In the genomic region with DNA sequence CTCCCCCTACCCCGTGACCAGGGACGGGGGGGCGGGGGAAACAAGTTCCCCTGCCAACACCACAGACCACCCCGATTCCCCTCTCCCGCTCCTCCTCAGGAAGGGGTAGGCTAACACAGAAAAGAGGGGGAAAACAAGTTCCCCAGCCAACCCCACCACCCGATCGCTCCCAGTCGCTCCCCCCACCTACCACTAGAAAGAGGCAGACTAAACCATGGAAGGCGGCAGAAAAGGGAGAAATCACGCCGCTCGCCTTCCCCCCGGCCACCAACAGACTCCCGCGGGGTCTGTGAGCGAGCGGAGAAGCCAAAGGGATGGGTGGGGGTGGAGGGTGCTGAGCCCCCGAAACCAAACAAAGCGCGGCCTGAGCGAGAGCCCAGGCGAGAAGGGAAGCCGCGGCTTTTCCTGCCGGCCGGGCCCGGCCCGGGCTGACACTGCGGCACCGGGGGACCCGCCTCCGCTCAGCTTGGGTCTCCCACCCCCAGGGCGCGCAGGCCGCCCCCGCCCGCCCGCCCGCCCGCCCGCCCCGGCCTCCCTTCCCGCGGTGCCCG, we compare ENCODE assay signal across 1 cellular context.
A peak's percentile ranks its signal among the peaks of the same experiment; 100 is the strongest.
TF ChIP-seq lines count a peak whose summit lies in the region.

No MANE protein-coding gene starts in this region.

TF ChIP-seq in HepG2, 621 proteins besides CTCF, POLR2A, EP300 and RAD21 (continued from another document and continues in another):
- TF ChIP-seq, protein P1, sequence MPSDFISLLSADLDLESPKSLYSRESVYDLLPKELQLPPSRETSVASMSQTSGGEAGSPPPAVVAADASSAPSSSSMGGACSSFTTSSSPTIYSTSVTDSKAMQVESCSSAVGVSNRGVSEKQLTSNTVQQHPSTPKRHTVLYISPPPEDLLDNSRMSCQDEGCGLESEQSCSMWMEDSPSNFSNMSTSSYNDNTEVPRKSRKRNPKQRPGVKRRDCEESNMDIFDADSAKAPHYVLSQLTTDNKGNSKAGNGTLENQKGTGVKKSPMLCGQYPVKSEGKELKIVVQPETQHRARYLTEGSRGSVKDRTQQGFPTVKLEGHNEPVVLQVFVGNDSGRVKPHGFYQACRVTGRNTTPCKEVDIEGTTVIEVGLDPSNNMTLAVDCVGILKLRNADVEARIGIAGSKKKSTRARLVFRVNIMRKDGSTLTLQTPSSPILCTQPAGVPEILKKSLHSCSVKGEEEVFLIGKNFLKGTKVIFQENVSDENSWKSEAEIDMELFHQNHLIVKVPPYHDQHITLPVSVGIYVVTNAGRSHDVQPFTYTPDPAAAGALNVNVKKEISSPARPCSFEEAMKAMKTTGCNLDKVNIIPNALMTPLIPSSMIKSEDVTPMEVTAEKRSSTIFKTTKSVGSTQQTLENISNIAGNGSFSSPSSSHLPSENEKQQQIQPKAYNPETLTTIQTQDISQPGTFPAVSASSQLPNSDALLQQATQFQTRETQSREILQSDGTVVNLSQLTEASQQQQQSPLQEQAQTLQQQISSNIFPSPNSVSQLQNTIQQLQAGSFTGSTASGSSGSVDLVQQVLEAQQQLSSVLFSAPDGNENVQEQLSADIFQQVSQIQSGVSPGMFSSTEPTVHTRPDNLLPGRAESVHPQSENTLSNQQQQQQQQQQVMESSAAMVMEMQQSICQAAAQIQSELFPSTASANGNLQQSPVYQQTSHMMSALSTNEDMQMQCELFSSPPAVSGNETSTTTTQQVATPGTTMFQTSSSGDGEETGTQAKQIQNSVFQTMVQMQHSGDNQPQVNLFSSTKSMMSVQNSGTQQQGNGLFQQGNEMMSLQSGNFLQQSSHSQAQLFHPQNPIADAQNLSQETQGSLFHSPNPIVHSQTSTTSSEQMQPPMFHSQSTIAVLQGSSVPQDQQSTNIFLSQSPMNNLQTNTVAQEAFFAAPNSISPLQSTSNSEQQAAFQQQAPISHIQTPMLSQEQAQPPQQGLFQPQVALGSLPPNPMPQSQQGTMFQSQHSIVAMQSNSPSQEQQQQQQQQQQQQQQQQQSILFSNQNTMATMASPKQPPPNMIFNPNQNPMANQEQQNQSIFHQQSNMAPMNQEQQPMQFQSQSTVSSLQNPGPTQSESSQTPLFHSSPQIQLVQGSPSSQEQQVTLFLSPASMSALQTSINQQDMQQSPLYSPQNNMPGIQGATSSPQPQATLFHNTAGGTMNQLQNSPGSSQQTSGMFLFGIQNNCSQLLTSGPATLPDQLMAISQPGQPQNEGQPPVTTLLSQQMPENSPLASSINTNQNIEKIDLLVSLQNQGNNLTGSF (CRISPR knock-in tag; IDR thresholded peaks at IDR 0.05), result no peak
- TF ChIP-seq ZNF605 (CRISPR knock-in tag; IDR thresholded peaks at IDR 0.05), result 0 out of 2 replicates have a peak, but pooled peaks have one; percentile 14
- no peak for TF ChIP-seq ATM (IDR thresholded peaks at IDR 0.05; ENCODE audit: borderline replicate concordance)
- TF ChIP-seq SPEN (CRISPR knock-in tag; IDR thresholded peaks at IDR 0.05; ENCODE audit: low read depth), result 0 out of 2 replicates have a peak, but pooled peaks have one; percentile 22
- TF ChIP-seq ZFYVE20 (CRISPR knock-in tag; IDR thresholded peaks at IDR 0.05; ENCODE audit: borderline replicate concordance, low read depth), result no peak
- TF ChIP-seq FOSL1 (CRISPR knock-in tag; IDR thresholded peaks at IDR 0.05; ENCODE audit: borderline replicate concordance), result no peak
- TF ChIP-seq REXO4 (CRISPR knock-in tag; IDR thresholded peaks at IDR 0.05; ENCODE audit: borderline replicate concordance), result no peak
- TF ChIP-seq KDM5A (IDR thresholded peaks at IDR 0.05; ENCODE audit: borderline replicate concordance, low read length), result no peak
- no peak for TF ChIP-seq ZNF570 (CRISPR knock-in tag; IDR thresholded peaks at IDR 0.05; ENCODE audit: borderline replicate concordance)
- peak in 1 of 2 experiments; percentile 23; a peak in 1 of 4 replicates for TF ChIP-seq KLF16 (CRISPR knock-in tag; IDR thresholded peaks at IDR 0.05)
- no peak for TF ChIP-seq KLF12 (CRISPR knock-in tag; IDR thresholded peaks at IDR 0.05; ENCODE audit: borderline replicate concordance)
- 0 out of 2 replicates have a peak, but pooled peaks have one; percentile 36 for TF ChIP-seq KAT8 (CRISPR knock-in tag; IDR thresholded peaks at IDR 0.05)
- 0 out of 2 replicates have a peak, but pooled peaks have one; percentile 27 for TF ChIP-seq REPIN1 (CRISPR knock-in tag; IDR thresholded peaks at IDR 0.05; ENCODE audit: borderline replicate concordance, low read depth)
- TF ChIP-seq, protein P2, sequence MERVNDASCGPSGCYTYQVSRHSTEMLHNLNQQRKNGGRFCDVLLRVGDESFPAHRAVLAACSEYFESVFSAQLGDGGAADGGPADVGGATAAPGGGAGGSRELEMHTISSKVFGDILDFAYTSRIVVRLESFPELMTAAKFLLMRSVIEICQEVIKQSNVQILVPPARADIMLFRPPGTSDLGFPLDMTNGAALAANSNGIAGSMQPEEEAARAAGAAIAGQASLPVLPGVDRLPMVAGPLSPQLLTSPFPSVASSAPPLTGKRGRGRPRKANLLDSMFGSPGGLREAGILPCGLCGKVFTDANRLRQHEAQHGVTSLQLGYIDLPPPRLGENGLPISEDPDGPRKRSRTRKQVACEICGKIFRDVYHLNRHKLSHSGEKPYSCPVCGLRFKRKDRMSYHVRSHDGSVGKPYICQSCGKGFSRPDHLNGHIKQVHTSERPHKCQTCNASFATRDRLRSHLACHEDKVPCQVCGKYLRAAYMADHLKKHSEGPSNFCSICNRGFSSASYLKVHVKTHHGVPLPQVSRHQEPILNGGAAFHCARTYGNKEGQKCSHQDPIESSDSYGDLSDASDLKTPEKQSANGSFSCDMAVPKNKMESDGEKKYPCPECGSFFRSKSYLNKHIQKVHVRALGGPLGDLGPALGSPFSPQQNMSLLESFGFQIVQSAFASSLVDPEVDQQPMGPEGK (CRISPR knock-in tag; IDR thresholded peaks at IDR 0.05), result peak; percentile 81
- no peak for TF ChIP-seq ZNF367 (CRISPR knock-in tag; IDR thresholded peaks at IDR 0.05; ENCODE audit: borderline replicate concordance)
- TF ChIP-seq, protein P3, sequence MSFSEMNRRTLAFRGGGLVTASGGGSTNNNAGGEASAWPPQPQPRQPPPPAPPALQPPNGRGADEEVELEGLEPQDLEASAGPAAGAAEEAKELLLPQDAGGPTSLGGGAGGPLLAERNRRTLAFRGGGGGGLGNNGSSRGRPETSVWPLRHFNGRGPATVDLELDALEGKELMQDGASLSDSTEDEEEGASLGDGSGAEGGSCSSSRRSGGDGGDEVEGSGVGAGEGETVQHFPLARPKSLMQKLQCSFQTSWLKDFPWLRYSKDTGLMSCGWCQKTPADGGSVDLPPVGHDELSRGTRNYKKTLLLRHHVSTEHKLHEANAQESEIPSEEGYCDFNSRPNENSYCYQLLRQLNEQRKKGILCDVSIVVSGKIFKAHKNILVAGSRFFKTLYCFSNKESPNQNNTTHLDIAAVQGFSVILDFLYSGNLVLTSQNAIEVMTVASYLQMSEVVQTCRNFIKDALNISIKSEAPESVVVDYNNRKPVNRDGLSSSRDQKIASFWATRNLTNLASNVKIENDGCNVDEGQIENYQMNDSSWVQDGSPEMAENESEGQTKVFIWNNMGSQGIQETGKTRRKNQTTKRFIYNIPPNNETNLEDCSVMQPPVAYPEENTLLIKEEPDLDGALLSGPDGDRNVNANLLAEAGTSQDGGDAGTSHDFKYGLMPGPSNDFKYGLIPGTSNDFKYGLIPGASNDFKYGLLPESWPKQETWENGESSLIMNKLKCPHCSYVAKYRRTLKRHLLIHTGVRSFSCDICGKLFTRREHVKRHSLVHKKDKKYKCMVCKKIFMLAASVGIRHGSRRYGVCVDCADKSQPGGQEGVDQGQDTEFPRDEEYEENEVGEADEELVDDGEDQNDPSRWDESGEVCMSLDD (CRISPR knock-in tag; IDR thresholded peaks at IDR 0.05; ENCODE audit: borderline replicate concordance), result no peak
- 0 out of 2 replicates have a peak, but pooled peaks have one; percentile 36 for TF ChIP-seq TBX2 (CRISPR knock-in tag; IDR thresholded peaks at IDR 0.05; ENCODE audit: borderline replicate concordance)
- TF ChIP-seq ZNF816 (CRISPR knock-in tag; IDR thresholded peaks at IDR 0.05; ENCODE audit: borderline replicate concordance), result no peak
- no peak for TF ChIP-seq RBM39 (IDR thresholded peaks at IDR 0.05; ENCODE audit: low read depth, low read length, poor library complexity, severe bottlenecking)
- no peak for TF ChIP-seq SMARCC2 (IDR thresholded peaks at IDR 0.05)
- TF ChIP-seq, protein P4, sequence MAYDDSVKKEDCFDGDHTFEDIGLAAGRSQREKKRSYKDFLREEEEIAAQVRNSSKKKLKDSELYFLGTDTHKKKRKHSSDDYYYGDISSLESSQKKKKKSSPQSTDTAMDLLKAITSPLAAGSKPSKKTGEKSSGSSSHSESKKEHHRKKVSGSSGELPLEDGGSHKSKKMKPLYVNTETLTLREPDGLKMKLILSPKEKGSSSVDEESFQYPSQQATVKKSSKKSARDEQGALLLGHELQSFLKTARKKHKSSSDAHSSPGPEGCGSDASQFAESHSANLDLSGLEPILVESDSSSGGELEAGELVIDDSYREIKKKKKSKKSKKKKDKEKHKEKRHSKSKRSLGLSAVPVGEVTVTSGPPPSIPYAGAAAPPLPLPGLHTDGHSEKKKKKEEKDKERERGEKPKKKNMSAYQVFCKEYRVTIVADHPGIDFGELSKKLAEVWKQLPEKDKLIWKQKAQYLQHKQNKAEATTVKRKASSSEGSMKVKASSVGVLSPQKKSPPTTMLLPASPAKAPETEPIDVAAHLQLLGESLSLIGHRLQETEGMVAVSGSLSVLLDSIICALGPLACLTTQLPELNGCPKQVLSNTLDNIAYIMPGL (CRISPR knock-in tag; IDR thresholded peaks at IDR 0.05; ENCODE audit: borderline replicate concordance in 1 of 2, low read depth in 1 of 2), result peak in 1 of 2 experiments; percentile 22; a peak in 1 of 4 replicates
- TF ChIP-seq ZNF780A (CRISPR knock-in tag; IDR thresholded peaks at IDR 0.05), result no peak
- TF ChIP-seq FOXJ3 (CRISPR knock-in tag; IDR thresholded peaks at IDR 0.05; ENCODE audit: borderline replicate concordance), result no peak
- TF ChIP-seq RORA (CRISPR knock-in tag; IDR thresholded peaks at IDR 0.05), result no peak
- TF ChIP-seq, protein P5, sequence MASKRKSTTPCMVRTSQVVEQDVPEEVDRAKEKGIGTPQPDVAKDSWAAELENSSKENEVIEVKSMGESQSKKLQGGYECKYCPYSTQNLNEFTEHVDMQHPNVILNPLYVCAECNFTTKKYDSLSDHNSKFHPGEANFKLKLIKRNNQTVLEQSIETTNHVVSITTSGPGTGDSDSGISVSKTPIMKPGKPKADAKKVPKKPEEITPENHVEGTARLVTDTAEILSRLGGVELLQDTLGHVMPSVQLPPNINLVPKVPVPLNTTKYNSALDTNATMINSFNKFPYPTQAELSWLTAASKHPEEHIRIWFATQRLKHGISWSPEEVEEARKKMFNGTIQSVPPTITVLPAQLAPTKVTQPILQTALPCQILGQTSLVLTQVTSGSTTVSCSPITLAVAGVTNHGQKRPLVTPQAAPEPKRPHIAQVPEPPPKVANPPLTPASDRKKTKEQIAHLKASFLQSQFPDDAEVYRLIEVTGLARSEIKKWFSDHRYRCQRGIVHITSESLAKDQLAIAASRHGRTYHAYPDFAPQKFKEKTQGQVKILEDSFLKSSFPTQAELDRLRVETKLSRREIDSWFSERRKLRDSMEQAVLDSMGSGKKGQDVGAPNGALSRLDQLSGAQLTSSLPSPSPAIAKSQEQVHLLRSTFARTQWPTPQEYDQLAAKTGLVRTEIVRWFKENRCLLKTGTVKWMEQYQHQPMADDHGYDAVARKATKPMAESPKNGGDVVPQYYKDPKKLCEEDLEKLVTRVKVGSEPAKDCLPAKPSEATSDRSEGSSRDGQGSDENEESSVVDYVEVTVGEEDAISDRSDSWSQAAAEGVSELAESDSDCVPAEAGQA (IDR thresholded peaks at IDR 0.05; ENCODE audit: low read depth), result no peak
- TF ChIP-seq, protein P5 (CRISPR knock-in tag; IDR thresholded peaks at IDR 0.05; ENCODE audit: borderline replicate concordance), result no peak
- no peak; the same call in 1 of the 2 replicates for TF ChIP-seq NFYC (CRISPR knock-in tag; IDR thresholded peaks at IDR 0.05)
- TF ChIP-seq ZNF432 (CRISPR knock-in tag; IDR thresholded peaks at IDR 0.05; ENCODE audit: borderline replicate concordance), result no peak
- 0 out of 2 replicates have a peak, but pooled peaks have one; percentile 17 for TF ChIP-seq TOPORS (CRISPR knock-in tag; IDR thresholded peaks at IDR 0.05)
- no peak for TF ChIP-seq CEBPB (IDR thresholded peaks at IDR 0.05; ENCODE audit: borderline replicate concordance, low read depth, low read length)
- TF ChIP-seq MEIS2 (CRISPR knock-in tag; IDR thresholded peaks at IDR 0.05), result no peak
- TF ChIP-seq ARID2 (CRISPR knock-in tag; IDR thresholded peaks at IDR 0.05; ENCODE audit: borderline replicate concordance), result no peak
- peak; percentile 67; the same call in 1 of the 2 replicates for TF ChIP-seq ZNF891 (CRISPR knock-in tag; IDR thresholded peaks at IDR 0.05)
- no peak; the same call in 1 of the 2 replicates for TF ChIP-seq KAT7 (CRISPR knock-in tag; IDR thresholded peaks at IDR 0.05; ENCODE audit: borderline replicate concordance)
- TF ChIP-seq NCOA2 (CRISPR knock-in tag; IDR thresholded peaks at IDR 0.05), result 0 out of 2 replicates have a peak, but pooled peaks have one; percentile 18
- TF ChIP-seq PHF5A (CRISPR knock-in tag; IDR thresholded peaks at IDR 0.05; ENCODE audit: low read depth, unreplicated experiment), result no peak
- TF ChIP-seq NFKB2 (CRISPR knock-in tag; IDR thresholded peaks at IDR 0.05; ENCODE audit: borderline replicate concordance), result peak; percentile 75; the same call in 1 of the 2 replicates
- TF ChIP-seq MZF1 (CRISPR knock-in tag; IDR thresholded peaks at IDR 0.05; ENCODE audit: borderline replicate concordance), result no peak
- TF ChIP-seq HNRNPK (IDR thresholded peaks at IDR 0.05; ENCODE audit: low read depth, low read length, poor library complexity, severe bottlenecking), result no peak
- no peak for TF ChIP-seq EED (CRISPR knock-in tag; IDR thresholded peaks at IDR 0.05)
- TF ChIP-seq ZFY (CRISPR knock-in tag; IDR thresholded peaks at IDR 0.05), result peak; percentile 71
- TF ChIP-seq ZBTB42 (CRISPR knock-in tag; IDR thresholded peaks at IDR 0.05), result 0 out of 2 replicates have a peak, but pooled peaks have one; percentile 39
- no peak for TF ChIP-seq ZNF143 (CRISPR knock-in tag; IDR thresholded peaks at IDR 0.05)
- no peak for TF ChIP-seq GATAD2A (CRISPR knock-in tag; IDR thresholded peaks at IDR 0.05)
- no peak for TF ChIP-seq HDAC6 (IDR thresholded peaks at IDR 0.05; ENCODE audit: low read depth, low read length)
- 0 out of 2 replicates have a peak, but pooled peaks have one; percentile 41 for TF ChIP-seq ZNF563 (CRISPR knock-in tag; IDR thresholded peaks at IDR 0.05)
- no peak for TF ChIP-seq ZNF557 (CRISPR knock-in tag; IDR thresholded peaks at IDR 0.05)
- no peak for TF ChIP-seq ARNT (IDR thresholded peaks at IDR 0.05)
